In the genomic region with DNA sequence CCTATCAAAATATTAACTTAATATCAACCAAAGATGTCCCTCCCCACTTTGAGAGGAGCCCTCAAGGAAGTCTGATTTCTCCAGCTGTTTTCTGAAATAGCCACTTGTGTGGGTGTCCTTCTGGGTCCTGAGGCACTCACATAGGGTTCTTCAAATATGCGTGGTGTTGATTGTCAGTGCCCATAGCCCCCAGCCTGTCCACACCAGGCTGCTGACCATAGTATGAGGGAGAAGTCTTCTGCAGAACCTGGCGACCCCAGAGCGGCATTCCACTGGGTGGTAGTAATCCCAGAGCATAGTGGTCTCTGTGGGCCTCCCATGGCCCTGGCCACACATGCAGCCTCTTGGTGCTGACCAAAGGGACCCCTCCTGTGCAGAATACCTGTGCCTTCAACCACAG, we compare ENCODE assay signal across 27 cellular contexts.
"Had no signal": no experiment of that assay in that cellular context is flagged by ENCODE, and none has a peak within 500 bp of the region (broad histone marks: within the 10 kb centered on the region; RNA-seq: fewer than 3 reads in every experiment).

No MANE protein-coding gene starts in this region.

- H3K4me3 ChIP-seq: hepatocyte, left ventricle myocardium inferior, mucosa of descending colon, pancreas, prostate gland, skin epidermis, suprapubic skin, thoracic aorta, tibial artery, uterus had no signal

- H3K4me3 Mint-ChIP-seq: memory B cell; naive thymus-derived CD8-positive, alpha-beta T cell; nephron; neural crest cell; stimulated activated naive B cell treated with anti-CD40 and anti-IgM and Interleukin-4, amounts not matched to agents 10 μg/mL and 1 μg/mL and 100 μg/mL, for 72 hours had no signal

- H3K36me3 Mint-ChIP-seq: memory B cell; naive thymus-derived CD8-positive, alpha-beta T cell; stimulated activated naive B cell treated with anti-CD40 and anti-IgM and Interleukin-4, amounts not matched to agents 10 μg/mL and 1 μg/mL and 100 μg/mL, for 72 hours had no signal

- H3K4me1 ChIP-seq: left ventricle myocardium inferior, pancreas, prostate gland, uterus had no signal

- H3K36me3 ChIP-seq: left ventricle myocardium inferior, pancreas, prostate gland, suprapubic skin, thoracic aorta, tibial artery, uterus had no signal

- H3K9me3 ChIP-seq: left ventricle myocardium inferior, mucosa of descending colon, pancreas, prostate gland, suprapubic skin, thoracic aorta, tibial artery, uterus had no signal

- H3K27ac ChIP-seq: hepatocyte, left ventricle myocardium inferior, pancreas, prostate gland, skin epidermis, suprapubic skin, thoracic aorta, tibial artery, uterus had no signal

- H3K27ac Mint-ChIP-seq: memory B cell; naive thymus-derived CD8-positive, alpha-beta T cell; nephron; stimulated activated naive B cell treated with anti-CD40 and anti-IgM and Interleukin-4, amounts not matched to agents 10 μg/mL and 1 μg/mL and 100 μg/mL, for 72 hours had no signal

- DNase-seq: islet precursor cell; left ventricle myocardium inferior; midbrain; mucosa of descending colon; naive thymus-derived CD8-positive, alpha-beta T cell; nucleus accumbens; pancreas; posterior cingulate gyrus; retina; right cardiac atrium; stimulated activated CD4-positive, alpha-beta T cell treated with anti-CD3 and anti-CD28 coated beads, Interleukin-12 subunit alpha, Interleukin-12 subunit beta, amount 100 ng/mL, for 4 hours; stimulated activated CD4-positive, alpha-beta T cell treated with anti-CD3 and anti-CD28 coated beads, Interleukin-15, amount 100 ng/mL, for 24 hours; stimulated activated CD4-positive, alpha-beta T cell treated with anti-CD3 and anti-CD28 coated beads, Interleukin-2, amount 100 ng/mL, for 24 hours; stimulated activated CD4-positive, alpha-beta T cell treated with anti-CD3 and anti-CD28 coated beads, Interleukin-4, amount 100 ng/mL, for 1 hour; stimulated activated naive B cell treated with anti-CD40 and anti-IgM and Interleukin-4, amounts not matched to agents 10 μg/mL and 1 μg/mL and 100 μg/mL, for 72 hours; stimulated activated naive CD8-positive, alpha-beta T cell treated with anti-CD3 and anti-CD28 coated beads, Interleukin-15, Interleukin-2, amounts not matched to agents 100 U/mL and 50 U/mL, for 24 hours; tibial artery; trophoblast cell; uterus had no signal

- H3K9me3 Mint-ChIP-seq: memory B cell; naive thymus-derived CD8-positive, alpha-beta T cell; nephron; neural crest cell; stimulated activated naive B cell treated with anti-CD40 and anti-IgM and Interleukin-4, amounts not matched to agents 10 μg/mL and 1 μg/mL and 100 μg/mL, for 72 hours had no signal

- H3K27me3 ChIP-seq: pancreas, suprapubic skin, tibial artery, uterus had no signal

- H3K4me1 Mint-ChIP-seq: memory B cell; naive thymus-derived CD8-positive, alpha-beta T cell; stimulated activated naive B cell treated with anti-CD40 and anti-IgM and Interleukin-4, amounts not matched to agents 10 μg/mL and 1 μg/mL and 100 μg/mL, for 72 hours had no signal
